Comparison of ENCODE assay signal across 18 cellular contexts in the genomic region with DNA sequence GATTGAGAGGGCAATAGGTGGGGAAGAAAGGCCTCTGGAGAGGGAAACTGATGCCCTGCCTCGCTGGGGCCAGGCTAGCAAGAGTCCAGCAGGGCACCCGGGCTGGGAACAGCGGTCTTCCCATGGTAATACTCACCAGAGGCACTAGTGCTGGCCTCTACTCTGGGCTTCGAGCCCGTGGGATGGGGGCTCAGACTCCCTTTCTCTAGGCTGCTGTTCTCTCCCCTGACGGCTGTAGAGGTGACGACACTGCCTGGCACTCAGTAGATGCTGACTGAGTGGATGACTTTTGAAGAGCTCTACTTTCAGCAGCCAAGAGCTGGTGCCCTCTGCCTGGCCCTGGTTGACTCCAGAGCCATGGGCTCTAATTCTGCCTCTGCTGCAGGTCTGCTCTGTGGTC. TPM values are rescaled to one million over a fixed set of nuclear protein-coding genes. Genes with fewer than 3 reads are reported as not detected.
A peak's percentile ranks its signal among the peaks of the same experiment; 100 is the strongest.
DNase-seq lines count a peak whose midpoint lies in the region; ATAC-seq and TF ChIP-seq lines count a peak whose summit lies in the region.
"Had no signal": no experiment of that assay in that cellular context is flagged by ENCODE, and none has a peak within 500 bp of the region (broad histone marks: within the 10 kb centered on the region; RNA-seq: fewer than 3 reads in every experiment).

No MANE protein-coding gene starts in this region.

- CTCF ChIA-PET in activated CD8-positive, alpha-beta T cell treated with anti-CD3 and anti-CD28 coated beads, Interleukin-2, amount 10 ng/mL, durations not matched to agents 7 days and 5 days (lab: Charles Lee) = no interaction called here
- CTCF ChIA-PET in activated CD8-positive, alpha-beta T cell treated with anti-CD3 and anti-CD28 coated beads for 36 hours (lab: Charles Lee) = interaction anchor here (1.5 to 1.6 kb wide), 2 partner anchors 25 to 221 kb away, joined by 3 read pairs; no protein-coding TSS in a partner anchor
- CTCF ChIA-PET in WTC11 (lab: Charles Lee) = interaction anchor here (0.8 to 2.4 kb wide), 4 partner anchors 8 to 183 kb away, joined by 3 to 9 read pairs (median 4); no protein-coding TSS in a partner anchor

- H3K4me1 ChIP-seq in iPS-18a (ENCODE audit: control insufficient read depth, low read depth, low read length) (peaks cover 3% of the 10 kb centered on the region), lower lobe of right lung (peaks cover 6% of the 10 kb centered on the region)
- H3K4me1 ChIP-seq: ascending aorta, colonic mucosa had no signal

- no peak overlapping the region for H3K4me3 Mint-ChIP-seq in activated CD8-positive, alpha-beta T cell treated with anti-CD3 and anti-CD28 coated beads, Interleukin-2, amount 10 ng/mL, durations not matched to agents 7 days and 5 days
- no peak overlapping the region for H3K4me3 Mint-ChIP-seq in activated CD8-positive, alpha-beta T cell treated with anti-CD3 and anti-CD28 coated beads for 36 hours
- H3K4me3 Mint-ChIP-seq in WTC11 = peak overlapping the region; percentile 78
- no peak overlapping the region for H3K4me3 Mint-ChIP-seq in activated T-helper 17 cell treated with anti-CD3 and anti-CD28 coated beads, Interleukin-2, amount 50 U/mL, for 72 hours

- no peaks in the 10 kb centered on the region for H3K9me3 Mint-ChIP-seq in activated CD8-positive, alpha-beta T cell treated with anti-CD3 and anti-CD28 coated beads, Interleukin-2, amount 10 ng/mL, durations not matched to agents 7 days and 5 days (ENCODE audit: insufficient read depth)
- H3K9me3 Mint-ChIP-seq in activated CD8-positive, alpha-beta T cell treated with anti-CD3 and anti-CD28 coated beads for 36 hours = no peaks in the 10 kb centered on the region
- H3K9me3 Mint-ChIP-seq in WTC11 = no peaks in the 10 kb centered on the region
- no peaks in the 10 kb centered on the region for H3K9me3 Mint-ChIP-seq in activated T-helper 17 cell treated with anti-CD3 and anti-CD28 coated beads, Interleukin-2, amount 50 U/mL, for 72 hours
- H3K9me3 Mint-ChIP-seq: naive B cell had no signal

- POLR2A ChIA-PET in activated CD8-positive, alpha-beta T cell treated with anti-CD3 and anti-CD28 coated beads, Interleukin-2, amount 10 ng/mL, durations not matched to agents 7 days and 5 days (lab: Charles Lee) = no interaction called here
- POLR2A ChIA-PET in activated CD8-positive, alpha-beta T cell treated with anti-CD3 and anti-CD28 coated beads for 36 hours (lab: Charles Lee) = interaction anchor here (2.0 kb wide), 1 partner anchor 16 kb away, joined by 5 read pairs; the partner anchor contains the start of genes KBTBD4 and NDUFS3
- POLR2A ChIA-PET in WTC11 (lab: Charles Lee) = interaction anchor here (0.6 to 1.1 kb wide), 3 partner anchors 10 to 470 kb away, joined by 3 read pairs; no protein-coding TSS in a partner anchor

- H3K36me3 ChIP-seq in iPS-18a (ENCODE audit: control insufficient read depth, low read depth, low read length) = no peaks in the 10 kb centered on the region
- no peaks in the 10 kb centered on the region for H3K36me3 ChIP-seq in lower lobe of right lung
- H3K36me3 ChIP-seq: ascending aorta, colonic mucosa had no signal

- H3K27ac Mint-ChIP-seq in activated CD8-positive, alpha-beta T cell treated with anti-CD3 and anti-CD28 coated beads, Interleukin-2, amount 10 ng/mL, durations not matched to agents 7 days and 5 days = no peak overlapping the region
- H3K27ac Mint-ChIP-seq in activated CD8-positive, alpha-beta T cell treated with anti-CD3 and anti-CD28 coated beads for 36 hours = no peak overlapping the region
- H3K27ac Mint-ChIP-seq in WTC11 = no peak overlapping the region
- no peak overlapping the region for H3K27ac Mint-ChIP-seq in activated T-helper 17 cell treated with anti-CD3 and anti-CD28 coated beads, Interleukin-2, amount 50 U/mL, for 72 hours

- DNase-seq in activated CD8-positive, alpha-beta T cell treated with anti-CD3 and anti-CD28 coated beads, Interleukin-2, amount 10 ng/mL, durations not matched to agents 7 days and 5 days = no peak
- no peak for DNase-seq in activated CD8-positive, alpha-beta T cell treated with anti-CD3 and anti-CD28 coated beads for 36 hours
- DNase-seq in WTC11 (ENCODE audit: low spot score) (no peak), sciatic nerve (ENCODE audit: low spot score) (no peak), lower lobe of right lung (no peak)
- DNase-seq: colonic mucosa; DMS153; naive B cell; NCI-H345; NK-92 treated with Interleukin-12 subunit alpha and Interleukin-12 subunit beta, amount 100 ng/mL, for 24 hours; stimulated activated naive CD4-positive, alpha-beta T cell treated with Interleukin-2 at 50 U/mL for 16 hours; T-helper 2 cell had no signal

- H3K9me3 ChIP-seq in iPS-18a (ENCODE audit: control insufficient read depth, low read depth, low read length) (no peaks in the 10 kb centered on the region), lower lobe of right lung (no peaks in the 10 kb centered on the region)
- H3K9me3 ChIP-seq: ascending aorta, colonic mucosa had no signal

- no peak for TF ChIP-seq CTCF in activated CD8-positive, alpha-beta T cell treated with anti-CD3 and anti-CD28 coated beads for 36 hours (IDR thresholded peaks at IDR 0.05)
- TF ChIP-seq CTCF in WTC11 (IDR thresholded peaks at IDR 0.05) (no peak), lower lobe of right lung (IDR thresholded peaks at IDR 0.05) (no peak)

- peaks cover 41% of the 10 kb centered on the region for H3K27me3 ChIP-seq in iPS-18a (ENCODE audit: control insufficient read depth, insufficient read depth, low read length)
- H3K27me3 ChIP-seq in lower lobe of right lung (ENCODE audit: low read depth) = peaks cover 43% of the 10 kb centered on the region
- H3K27me3 ChIP-seq: ascending aorta had no signal

- H3K27me3 Mint-ChIP-seq in activated CD8-positive, alpha-beta T cell treated with anti-CD3 and anti-CD28 coated beads, Interleukin-2, amount 10 ng/mL, durations not matched to agents 7 days and 5 days (ENCODE audit: low read depth) = peaks cover 30% of the 10 kb centered on the region
- peaks cover 29% of the 10 kb centered on the region for H3K27me3 Mint-ChIP-seq in activated CD8-positive, alpha-beta T cell treated with anti-CD3 and anti-CD28 coated beads for 36 hours
- peaks cover 58% of the 10 kb centered on the region for H3K27me3 Mint-ChIP-seq in WTC11 (ENCODE audit: low read depth)
- peaks cover 23% of the 10 kb centered on the region for H3K27me3 Mint-ChIP-seq in activated T-helper 17 cell treated with anti-CD3 and anti-CD28 coated beads, Interleukin-2, amount 50 U/mL, for 72 hours

- no peaks in the 10 kb centered on the region for H3K36me3 Mint-ChIP-seq in activated CD8-positive, alpha-beta T cell treated with anti-CD3 and anti-CD28 coated beads, Interleukin-2, amount 10 ng/mL, durations not matched to agents 7 days and 5 days (ENCODE audit: low read depth)
- no peaks in the 10 kb centered on the region for H3K36me3 Mint-ChIP-seq in activated CD8-positive, alpha-beta T cell treated with anti-CD3 and anti-CD28 coated beads for 36 hours (ENCODE audit: low read depth)
- no peaks in the 10 kb centered on the region for H3K36me3 Mint-ChIP-seq in WTC11
- peaks cover 9% of the 10 kb centered on the region for H3K36me3 Mint-ChIP-seq in activated T-helper 17 cell treated with anti-CD3 and anti-CD28 coated beads, Interleukin-2, amount 50 U/mL, for 72 hours (ENCODE audit: low read depth)
- H3K36me3 Mint-ChIP-seq: naive B cell had no signal

- H3K4me3 ChIP-seq in iPS-18a (ENCODE audit: low read length) = peak overlapping the region; percentile 81
- no peak overlapping the region for H3K4me3 ChIP-seq in lower lobe of right lung
- H3K4me3 ChIP-seq: ascending aorta, colonic mucosa had no signal

- H3K4me1 Mint-ChIP-seq in activated CD8-positive, alpha-beta T cell treated with anti-CD3 and anti-CD28 coated beads, Interleukin-2, amount 10 ng/mL, durations not matched to agents 7 days and 5 days (ENCODE audit: low read depth) = peaks cover 26% of the 10 kb centered on the region
- H3K4me1 Mint-ChIP-seq in activated CD8-positive, alpha-beta T cell treated with anti-CD3 and anti-CD28 coated beads for 36 hours (ENCODE audit: low read depth) = peaks cover 5% of the 10 kb centered on the region
- peaks cover 34% of the 10 kb centered on the region for H3K4me1 Mint-ChIP-seq in WTC11
- H3K4me1 Mint-ChIP-seq in activated T-helper 17 cell treated with anti-CD3 and anti-CD28 coated beads, Interleukin-2, amount 50 U/mL, for 72 hours = peaks cover 5% of the 10 kb centered on the region

- H3K27ac ChIP-seq in iPS-18a (ENCODE audit: low read length) = no peak overlapping the region
- no peak overlapping the region for H3K27ac ChIP-seq in lower lobe of right lung
- H3K27ac ChIP-seq: ascending aorta, colonic mucosa had no signal

- intact Hi-C loops in activated CD8-positive, alpha-beta T cell treated with anti-CD3 and anti-CD28 coated beads for 36 hours (cut with micrococcal nuclease) = no loop called here
- intact Hi-C loops in sciatic nerve (cut with DNase I) (no loop called here), lower lobe of right lung (cut with DNase I) (no loop called here)

- no peak overlapping the region for H3K9ac ChIP-seq in iPS-18a (ENCODE audit: low read length)

- peak; percentile 35 for ATAC-seq in activated CD8-positive, alpha-beta T cell treated with anti-CD3 and anti-CD28 coated beads, Interleukin-2, amount 10 ng/mL, durations not matched to agents 7 days and 5 days
- no peak for ATAC-seq in activated CD8-positive, alpha-beta T cell treated with anti-CD3 and anti-CD28 coated beads for 36 hours
- no peak for ATAC-seq in WTC11
- ATAC-seq in sciatic nerve = peak; percentile 4
- ATAC-seq in activated T-helper 17 cell treated with anti-CD3 and anti-CD28 coated beads, Interleukin-2, amount 50 U/mL, for 72 hours (replicated peaks) = no peak
- no peak for ATAC-seq in lower lobe of right lung
- no peak for ATAC-seq in esophagus mucosa

RNA-seq across cellular contexts. Expression of gene C1QTNF4, which starts 0.8 kb away (rescaled TPM):
- not detected for total RNA-seq in activated CD8-positive, alpha-beta T cell treated with anti-CD3 and anti-CD28 coated beads, Interleukin-2, amount 10 ng/mL, durations not matched to agents 7 days and 5 days
- under 1 TPM in 1 of 2 experiments, not detected in 1; 0.18 TPM for total RNA-seq in activated CD8-positive, alpha-beta T cell treated with anti-CD3 and anti-CD28 coated beads for 36 hours
- total RNA-seq in WTC11 (2021) = 9.5 to 10.7 TPM (median 9.5 TPM) in 3 replicates
- 5.0 TPM for total RNA-seq in sciatic nerve
- 1 to 10 TPM in 1 of 2 donors, under 1 TPM in 1; 0.28 to 1.4 TPM for total RNA-seq in activated T-helper 17 cell treated with anti-CD3 and anti-CD28 coated beads, Interleukin-2, amount 50 U/mL, for 72 hours
- total RNA-seq in lower lobe of right lung = 1.3 TPM
- total RNA-seq in esophagus mucosa = not detected
- total RNA-seq: ascending aorta had no signal

RNA-seq across cellular contexts. Expression of gene FAM180B, which starts 8.6 kb away (rescaled TPM):
- total RNA-seq in activated CD8-positive, alpha-beta T cell treated with anti-CD3 and anti-CD28 coated beads, Interleukin-2, amount 10 ng/mL, durations not matched to agents 7 days and 5 days = not detected
- not detected for total RNA-seq in activated CD8-positive, alpha-beta T cell treated with anti-CD3 and anti-CD28 coated beads for 36 hours
- total RNA-seq in WTC11 (2021) = 0.16 to 0.28 TPM in 2 of 3 replicates, not detected in the other
- 3.0 TPM for total RNA-seq in sciatic nerve
- total RNA-seq in activated T-helper 17 cell treated with anti-CD3 and anti-CD28 coated beads, Interleukin-2, amount 50 U/mL, for 72 hours = not detected
- 0.53 TPM for total RNA-seq in lower lobe of right lung
- total RNA-seq in esophagus mucosa = not detected
- total RNA-seq: ascending aorta, colonic mucosa, frontal cortex, lung microvascular endothelial cell had no signal

RNA-seq across cellular contexts. Expression of gene NDUFS3, which starts 16.2 kb away (rescaled TPM):
- 100 to 1,000 TPM; 114 to 121 TPM for total RNA-seq in activated CD8-positive, alpha-beta T cell treated with anti-CD3 and anti-CD28 coated beads, Interleukin-2, amount 10 ng/mL, durations not matched to agents 7 days and 5 days
- 100 to 1,000 TPM; 129 to 138 TPM for total RNA-seq in activated CD8-positive, alpha-beta T cell treated with anti-CD3 and anti-CD28 coated beads for 36 hours
- 111 to 140 TPM (median 125 TPM) in 3 replicates for total RNA-seq in WTC11 (2021)
- total RNA-seq in sciatic nerve = 46.0 TPM
- total RNA-seq in activated T-helper 17 cell treated with anti-CD3 and anti-CD28 coated beads, Interleukin-2, amount 50 U/mL, for 72 hours = 100 to 1,000 TPM in 1 of 2 donors, 10 to 100 TPM in 1; 90.3 to 167 TPM
- 79.0 TPM for total RNA-seq in lower lobe of right lung
- total RNA-seq in esophagus mucosa = 103 TPM

RNA-seq across cellular contexts. Expression of gene KBTBD4, which starts 16.3 kb away (rescaled TPM):
- 10 to 100 TPM; 17.7 to 20.7 TPM for total RNA-seq in activated CD8-positive, alpha-beta T cell treated with anti-CD3 and anti-CD28 coated beads, Interleukin-2, amount 10 ng/mL, durations not matched to agents 7 days and 5 days
- total RNA-seq in activated CD8-positive, alpha-beta T cell treated with anti-CD3 and anti-CD28 coated beads for 36 hours = 10 to 100 TPM; 15.4 to 16.3 TPM
- total RNA-seq in WTC11 (2021) (12.3 to 14.3 TPM (median 13.9 TPM) in 3 replicates), sciatic nerve (12.5 TPM), lower lobe of right lung (13.4 TPM), esophagus mucosa (8.0 TPM)
- total RNA-seq in activated T-helper 17 cell treated with anti-CD3 and anti-CD28 coated beads, Interleukin-2, amount 50 U/mL, for 72 hours = 10 to 100 TPM; 26.9 to 27.3 TPM

RNA-seq across cellular contexts. Expression of gene PTPMT1, which starts 29.6 kb away (rescaled TPM):
- 10 to 100 TPM; 44.5 to 44.7 TPM for total RNA-seq in activated CD8-positive, alpha-beta T cell treated with anti-CD3 and anti-CD28 coated beads, Interleukin-2, amount 10 ng/mL, durations not matched to agents 7 days and 5 days
- total RNA-seq in activated CD8-positive, alpha-beta T cell treated with anti-CD3 and anti-CD28 coated beads for 36 hours = 10 to 100 TPM; 44.1 to 46.7 TPM
- 49.5 to 69.4 TPM (median 65.4 TPM) in 3 replicates for total RNA-seq in WTC11 (2021)
- total RNA-seq in sciatic nerve = 31.3 TPM
- 10 to 100 TPM; 17.8 to 39.1 TPM for total RNA-seq in activated T-helper 17 cell treated with anti-CD3 and anti-CD28 coated beads, Interleukin-2, amount 50 U/mL, for 72 hours
- 78.1 TPM for total RNA-seq in lower lobe of right lung
- total RNA-seq in esophagus mucosa = 29.6 TPM

Comparison
In these comparisons a context has a peak if more than half of its experiments do, and no peak if none do; other contexts are left out.
1. ATAC-seq: peak in activated CD8-positive, alpha-beta T cell treated with anti-CD3 and anti-CD28 coated beads, Interleukin-2, amount 10 ng/mL, durations not matched to agents 7 days and 5 days (single experiment) and sciatic nerve (single experiment); none in activated CD8-positive, alpha-beta T cell treated with anti-CD3 and anti-CD28 coated beads for 36 hours (single experiment), WTC11 (single experiment), activated T-helper 17 cell treated with anti-CD3 and anti-CD28 coated beads, Interleukin-2, amount 50 U/mL, for 72 hours (single experiment), lower lobe of right lung (0 of 2) and esophagus mucosa (single experiment).